11 cellular contexts compared by ENCODE assay signal in the genomic region with DNA sequence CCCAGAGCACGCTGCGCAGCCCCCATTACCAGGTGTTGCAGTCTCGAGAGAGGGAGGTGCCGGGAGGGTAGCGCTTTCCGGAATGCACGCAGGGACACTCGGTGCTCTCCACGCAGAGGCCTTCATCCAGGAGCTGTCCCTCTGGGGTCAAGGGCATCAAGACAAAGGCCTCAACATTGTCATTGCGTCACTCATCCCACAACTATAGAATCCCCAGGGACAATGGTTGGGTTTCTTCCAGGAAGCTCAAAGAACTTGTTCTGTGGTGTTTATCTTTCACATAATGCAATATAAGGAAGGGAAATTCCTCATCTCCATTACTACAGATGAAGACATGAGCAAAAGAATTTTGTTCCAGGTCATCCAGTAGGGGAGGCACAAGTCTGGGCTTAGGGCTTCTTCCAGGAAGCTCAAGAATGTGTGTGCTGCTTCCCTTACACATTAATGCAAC. TPM values are rescaled to one million over a fixed set of nuclear protein-coding genes. Genes with fewer than 3 reads are reported as not detected.
A peak's percentile ranks its signal among the peaks of the same experiment; 100 is the strongest.
DNase-seq lines count a peak whose midpoint lies in the region; ATAC-seq and TF ChIP-seq lines count a peak whose summit lies in the region.
"Had no signal": no experiment of that assay in that cellular context is flagged by ENCODE, and none has a peak within 500 bp of the region (broad histone marks: within the 10 kb centered on the region; RNA-seq: fewer than 3 reads in every experiment).

No MANE protein-coding gene starts in this region.

- H3K4me3 Mint-ChIP-seq in HFFc6: no peak overlapping the region

- ATAC-seq in HG02610 (IDR thresholded peaks at IDR 0.05; ENCODE audit: unreplicated experiment): no peak

- H3K4me3 ChIP-seq in retinal pigment epithelial cell (ENCODE audit: low read length): no peak overlapping the region

- H3K4me1 Mint-ChIP-seq in HFFc6 (ENCODE audit: low read depth): peaks cover 48% of the 10 kb centered on the region

- no peaks in the 10 kb centered on the region for H3K36me3 Mint-ChIP-seq in HFFc6 (ENCODE audit: low read depth)

- H3K27ac Mint-ChIP-seq in HFFc6: no peak overlapping the region

- TF ChIP-seq CTCF in HFFc6 (IDR thresholded peaks at IDR 0.05): peak; percentile 40; the same call in 1 of the 2 replicates
- peak; percentile 32 for TF ChIP-seq CTCF in retinal pigment epithelial cell (conservative IDR thresholded peaks at IDR 0.05; ENCODE audit: low read depth, low read length)

- H3K27me3 Mint-ChIP-seq in HFFc6 (ENCODE audit: insufficient read depth): peaks cover 5% of the 10 kb centered on the region

- DNase-seq in HFFc6 (peak; percentile 43), amniotic epithelial cell (ENCODE audit: low read depth) (peak; percentile 79), glomerular endothelial cell (ENCODE audit: extremely low read depth, low read depth, low spot score) (peak; percentile 47), retinal pigment epithelial cell (ENCODE audit: low read depth) (no peak), NCI-H510A treated with DMSO at 0.1 percent for 48 hours (lab: John Stamatoyannopoulos, UW) (no peak), NCI-H345 treated with DMSO at 0.1 percent for 48 hours (lab: John Stamatoyannopoulos, UW; ENCODE audit: unreplicated experiment) (no peak)
- no peak for DNase-seq in activated CD8-positive, alpha-beta memory T cell treated with anti-CD3 and anti-CD28 coated beads for 24 hours
- DNase-seq: activated CD8-positive, alpha-beta memory T cell treated with anti-CD3 and anti-CD28 coated beads, Interleukin-2, amount 50 U/mL, for 4 hours; midbrain; NCI-H2081 had no signal

- H3K9me3 Mint-ChIP-seq in HFFc6: no peaks in the 10 kb centered on the region

RNA-seq across cellular contexts. Expression of gene VWF, which starts 52.1 kb away (rescaled TPM):
- under 1 TPM; 0.02 to 0.25 (median 0.10) TPM for total RNA-seq in HFFc6 (2021; fragmentation: NEBNext Ultra II Directional; extraction: Animal tissue kit (Norgen Biotek cat#: 25700))
- total RNA-seq in glomerular endothelial cell: 519 and 1,804 TPM in 2 replicates

Comparison
In these comparisons a context has a peak if more than half of its experiments do, and no peak if none do; other contexts are left out.
1. DNase-seq: peak in HFFc6 (single experiment), amniotic epithelial cell (single experiment) and glomerular endothelial cell (single experiment); none in retinal pigment epithelial cell (single experiment), activated CD8-positive, alpha-beta memory T cell treated with anti-CD3 and anti-CD28 coated beads for 24 hours (single experiment), NCI-H510A treated with DMSO at 0.1 percent for 48 hours (single experiment) and NCI-H345 treated with DMSO at 0.1 percent for 48 hours (single experiment).
2. RNA of gene VWF, which starts 52.1 kb away (total RNA-seq): 519 to 1,804 TPM in glomerular endothelial cell; 0.02 to 0.25 TPM in HFFc6; every median in the first group is over 100 times any median in the second.